10 cellular contexts compared by ENCODE assay signal in the genomic region with DNA sequence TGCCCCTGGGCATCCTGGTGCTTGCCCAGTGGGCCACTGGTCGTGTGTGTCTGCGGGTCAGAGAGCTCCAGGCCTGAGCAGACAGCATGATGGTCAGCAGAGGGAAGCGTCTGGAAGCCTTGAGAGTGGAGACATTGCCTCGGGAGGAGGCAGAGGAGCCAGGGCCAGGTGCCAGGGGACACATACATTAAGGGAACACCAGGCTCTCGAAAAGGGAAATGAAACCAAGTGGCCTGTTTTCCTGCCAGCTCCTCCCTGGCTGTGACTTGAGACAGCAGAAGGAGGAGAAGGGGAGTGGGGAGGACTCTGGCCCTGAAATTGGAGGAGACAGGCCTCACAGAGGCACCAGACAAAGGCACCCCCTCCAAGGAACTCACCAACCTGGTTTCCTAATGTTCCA.
A peak's percentile ranks its signal among the peaks of the same experiment; 100 is the strongest.
DNase-seq lines count a peak whose midpoint lies in the region; ATAC-seq and TF ChIP-seq lines count a peak whose summit lies in the region.
"Had no signal": no experiment of that assay in that cellular context is flagged by ENCODE, and none has a peak within 500 bp of the region (broad histone marks: within the 10 kb centered on the region; RNA-seq: fewer than 3 reads in every experiment).

No MANE protein-coding gene starts in this region.

- H3K27ac Mint-ChIP-seq in dendritic cell treated with granulocyte-macrophage colony-stimulating factor and Interleukin-4, amounts not matched to agents 40 ng/mL and 50 ng/mL, for 4 days, result peak overlapping the region; percentile 63
- H3K27ac Mint-ChIP-seq in nephron progenitor cell, result peak overlapping the region; percentile 23
- H3K27ac Mint-ChIP-seq in activated CD8-positive, alpha-beta memory T cell treated with anti-CD3 and anti-CD28 coated beads, Interleukin-2, amount 10 ng/mL, durations not matched to agents 7 days and 5 days, result no peak overlapping the region

- peaks cover 9% of the 10 kb centered on the region for H3K27me3 Mint-ChIP-seq in dendritic cell treated with granulocyte-macrophage colony-stimulating factor and Interleukin-4, amounts not matched to agents 40 ng/mL and 50 ng/mL, for 4 days
- H3K27me3 Mint-ChIP-seq in nephron progenitor cell (ENCODE audit: low read depth, poor library complexity), result peaks cover 4% of the 10 kb centered on the region
- H3K27me3 Mint-ChIP-seq in activated CD8-positive, alpha-beta memory T cell treated with anti-CD3 and anti-CD28 coated beads, Interleukin-2, amount 10 ng/mL, durations not matched to agents 7 days and 5 days, result peaks cover 21% of the 10 kb centered on the region

- no peak overlapping the region for H3K4me3 Mint-ChIP-seq in dendritic cell treated with granulocyte-macrophage colony-stimulating factor and Interleukin-4, amounts not matched to agents 40 ng/mL and 50 ng/mL, for 4 days
- no peak overlapping the region for H3K4me3 Mint-ChIP-seq in nephron progenitor cell
- H3K4me3 Mint-ChIP-seq in activated CD8-positive, alpha-beta memory T cell treated with anti-CD3 and anti-CD28 coated beads, Interleukin-2, amount 10 ng/mL, durations not matched to agents 7 days and 5 days, result no peak overlapping the region

- CTCF ChIA-PET in activated CD8-positive, alpha-beta memory T cell treated with anti-CD3 and anti-CD28 coated beads, Interleukin-2, amount 10 ng/mL, durations not matched to agents 7 days and 5 days (lab: Charles Lee), result interaction anchor here (0.7 to 3.7 kb wide), 4 partner anchors 12 to 117 kb away, joined by 3 to 27 read pairs (median 3); no protein-coding TSS in a partner anchor

- no peaks in the 10 kb centered on the region for H3K9me3 Mint-ChIP-seq in dendritic cell treated with granulocyte-macrophage colony-stimulating factor and Interleukin-4, amounts not matched to agents 40 ng/mL and 50 ng/mL, for 4 days
- H3K9me3 Mint-ChIP-seq in nephron progenitor cell, result peaks cover 19% of the 10 kb centered on the region
- peaks cover 3% of the 10 kb centered on the region for H3K9me3 Mint-ChIP-seq in activated CD8-positive, alpha-beta memory T cell treated with anti-CD3 and anti-CD28 coated beads, Interleukin-2, amount 10 ng/mL, durations not matched to agents 7 days and 5 days (ENCODE audit: low read depth)

- H3K4me1 Mint-ChIP-seq in dendritic cell treated with granulocyte-macrophage colony-stimulating factor and Interleukin-4, amounts not matched to agents 40 ng/mL and 50 ng/mL, for 4 days (ENCODE audit: low read depth), result peaks cover 23% of the 10 kb centered on the region
- H3K4me1 Mint-ChIP-seq in nephron progenitor cell, result peaks cover 44% of the 10 kb centered on the region
- H3K4me1 Mint-ChIP-seq in activated CD8-positive, alpha-beta memory T cell treated with anti-CD3 and anti-CD28 coated beads, Interleukin-2, amount 10 ng/mL, durations not matched to agents 7 days and 5 days, result peaks cover 3% of the 10 kb centered on the region

- intact Hi-C loops in dendritic cell treated with granulocyte-macrophage colony-stimulating factor and Interleukin-4, amounts not matched to agents 40 ng/mL and 50 ng/mL, for 4 days (cut with micrococcal nuclease), result loop anchor here (2.0 kb wide), 1 partner anchor 63 kb away; no protein-coding TSS in a partner anchor

- H3K36me3 Mint-ChIP-seq in dendritic cell treated with granulocyte-macrophage colony-stimulating factor and Interleukin-4, amounts not matched to agents 40 ng/mL and 50 ng/mL, for 4 days (ENCODE audit: low read depth), result no peaks in the 10 kb centered on the region
- H3K36me3 Mint-ChIP-seq in nephron progenitor cell (ENCODE audit: low read depth), result no peaks in the 10 kb centered on the region
- H3K36me3 Mint-ChIP-seq in activated CD8-positive, alpha-beta memory T cell treated with anti-CD3 and anti-CD28 coated beads, Interleukin-2, amount 10 ng/mL, durations not matched to agents 7 days and 5 days, result no peaks in the 10 kb centered on the region

- peak; percentile 11 for DNase-seq in DMS79 (lab: John Stamatoyannopoulos, UW)
- peak; percentile 73 for DNase-seq in NCI-H2029 treated with DMSO at 0.1 percent for 48 hours (lab: John Stamatoyannopoulos, UW)
- no peak for DNase-seq in nephron progenitor cell
- DNase-seq in OCI-M1 (lab: John Stamatoyannopoulos, UW), result no peak
- DNase-seq in activated CD4-positive, alpha-beta T cell treated with anti-CD3 and anti-CD28 coated beads for 1 hour, result no peak
- no peak for DNase-seq in activated CD8-positive, alpha-beta memory T cell treated with anti-CD3 and anti-CD28 coated beads, Interleukin-2, amount 10 ng/mL, durations not matched to agents 7 days and 5 days
- DNase-seq in NCI-H510A (lab: John Stamatoyannopoulos, UW), result no peak
- DNase-seq: COR-L47, T1000 had no signal

- no peak for ATAC-seq in activated CD8-positive, alpha-beta memory T cell treated with anti-CD3 and anti-CD28 coated beads, Interleukin-2, amount 10 ng/mL, durations not matched to agents 7 days and 5 days

- TF ChIP-seq CTCF in nephron progenitor cell (IDR thresholded peaks at IDR 0.05), result no peak

Comparison
In these comparisons a context has a peak if more than half of its experiments do, and no peak if none do; other contexts are left out.
1. DNase-seq: peak in DMS79 (single experiment) and NCI-H2029 treated with DMSO at 0.1 percent for 48 hours (single experiment); none in nephron progenitor cell (single experiment), OCI-M1 (single experiment), activated CD4-positive, alpha-beta T cell treated with anti-CD3 and anti-CD28 coated beads for 1 hour (single experiment), activated CD8-positive, alpha-beta memory T cell treated with anti-CD3 and anti-CD28 coated beads, Interleukin-2, amount 10 ng/mL, durations not matched to agents 7 days and 5 days (single experiment) and NCI-H510A (single experiment).